Comparison of ENCODE assay signal across 1 cellular context in the genomic region with DNA sequence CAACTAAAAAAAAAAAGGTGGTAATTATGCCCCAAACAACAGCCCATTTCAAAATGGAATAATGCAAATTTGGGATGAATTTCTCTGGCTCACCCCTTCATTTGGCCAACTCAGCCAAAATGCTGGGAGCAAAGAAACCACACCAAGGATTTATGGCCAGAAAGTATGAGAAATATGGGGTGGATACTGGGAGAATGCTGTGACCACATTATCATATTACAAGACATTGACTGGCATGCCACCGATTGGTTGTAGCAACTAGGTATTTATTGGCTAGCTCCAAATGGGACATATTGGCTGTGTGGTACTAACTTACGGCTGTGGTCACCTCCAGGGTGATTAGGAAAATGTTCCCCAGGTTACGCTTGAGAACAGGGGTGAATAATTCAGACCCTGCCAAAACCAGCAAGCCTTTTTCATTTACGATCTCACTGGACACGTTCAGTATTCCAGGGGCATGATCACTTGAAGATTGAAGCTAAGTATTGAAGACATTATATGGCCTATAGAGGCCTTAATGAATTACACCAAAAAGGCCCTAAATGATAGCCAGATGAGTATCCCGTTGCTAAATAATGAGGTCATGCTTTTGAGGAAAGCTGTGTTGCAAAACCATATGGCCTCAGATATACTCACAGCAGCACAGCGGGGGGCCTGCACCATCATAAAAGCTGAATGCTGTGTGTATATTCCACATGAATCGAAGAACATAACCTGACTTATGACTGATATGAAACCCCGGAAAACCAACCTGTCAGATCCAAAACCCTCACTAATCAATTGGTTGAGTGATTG.
TF ChIP-seq lines count a peak whose summit lies in the region.

No MANE protein-coding gene starts in this region.

TF ChIP-seq in SK-N-SH, 30 proteins besides CTCF, POLR2A, EP300 and RAD21 (continued from another document):
- no peak for TF ChIP-seq RCOR1 (IDR thresholded peaks at IDR 0.05; ENCODE audit: low read length)
- no peak for TF ChIP-seq TCF12 (IDR thresholded peaks at IDR 0.05)
- no peak for TF ChIP-seq GATA2 (CRISPR knock-in tag; IDR thresholded peaks at IDR 0.05)
- TF ChIP-seq, protein P1, sequence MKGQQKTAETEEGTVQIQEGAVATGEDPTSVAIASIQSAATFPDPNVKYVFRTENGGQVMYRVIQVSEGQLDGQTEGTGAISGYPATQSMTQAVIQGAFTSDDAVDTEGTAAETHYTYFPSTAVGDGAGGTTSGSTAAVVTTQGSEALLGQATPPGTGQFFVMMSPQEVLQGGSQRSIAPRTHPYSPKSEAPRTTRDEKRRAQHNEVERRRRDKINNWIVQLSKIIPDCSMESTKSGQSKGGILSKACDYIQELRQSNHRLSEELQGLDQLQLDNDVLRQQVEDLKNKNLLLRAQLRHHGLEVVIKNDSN (IDR thresholded peaks at IDR 0.05; ENCODE audit: borderline replicate concordance, low read depth) = no peak
